Comparison of ENCODE assay signal across 8 cellular contexts in the genomic region with DNA sequence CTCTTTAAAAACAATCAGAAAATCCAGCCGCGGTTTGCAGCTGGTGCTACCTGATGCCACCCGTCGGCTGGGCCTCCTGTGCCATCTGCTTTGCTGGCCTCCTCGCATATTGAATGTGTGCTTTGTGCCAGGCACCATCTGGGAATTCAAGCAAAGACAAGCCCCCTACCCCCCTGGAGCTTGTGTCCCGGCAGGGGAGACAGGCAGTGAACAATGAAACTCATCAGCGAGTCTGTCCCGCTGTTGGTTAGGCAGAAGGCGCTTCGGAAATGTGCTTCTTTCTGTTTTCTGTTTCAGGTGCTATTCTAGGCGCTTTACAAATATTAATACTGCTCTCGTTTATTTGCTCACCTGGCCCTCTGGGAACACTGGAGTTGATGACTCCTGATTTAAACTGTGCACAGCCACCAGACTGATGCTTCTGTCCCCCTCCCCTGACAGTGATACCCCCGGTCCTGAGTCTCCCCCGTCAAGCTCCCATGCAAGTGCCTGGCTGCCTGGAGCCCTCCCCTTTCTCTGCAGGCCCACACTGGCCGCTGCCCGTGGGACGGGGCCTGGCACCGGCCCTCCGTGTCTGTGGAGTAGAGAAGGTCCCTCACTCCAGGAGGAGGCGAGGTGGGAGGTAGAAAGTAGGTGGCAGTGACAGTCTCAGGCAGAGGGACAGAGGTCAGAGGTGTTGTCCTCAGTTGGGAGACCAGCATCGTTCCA.
DNase-seq lines count a peak whose midpoint lies in the region; ATAC-seq, FAIRE-seq and TF ChIP-seq lines count a peak whose summit lies in the region.

No MANE protein-coding gene starts in this region.

- H3K4me1 ChIP-seq in BLaER1 (peaks cover 74% of the 10 kb centered on the region), GM12878 (ENCODE audit: control insufficient read depth, insufficient read depth, low read length) (peaks cover 18% of the 10 kb centered on the region)

- TF ChIP-seq POLR2A in GM12878 (IDR thresholded peaks at IDR 0.05; ENCODE audit: low read depth, low read length) = no peak

- CTCF ChIA-PET in GM12878 (lab: Yijun Ruan, JAX) = no interaction called here

- no peak for TF ChIP-seq EP300 in GM12878 (IDR thresholded peaks at IDR 0.05; ENCODE audit: borderline replicate concordance in 1 of 2, control insufficient read depth in 1 of 2, low read depth in 2 of 2, low read length in 2 of 2)

- H4K20me1 ChIP-seq in BLaER1 (peaks cover 97% of the 10 kb centered on the region), GM12878 (ENCODE audit: control insufficient read depth, insufficient read depth) (no peaks in the 10 kb centered on the region)

- intact Hi-C loops in GM12878 (cut with micrococcal nuclease; ENCODE audit: unreplicated experiment) = no loop called here

- H3K27me3 ChIP-seq in BLaER1 (no peaks in the 10 kb centered on the region), GM12878 (replicated peaks in 1 of 2; ENCODE audit: control insufficient read depth in 2 of 2, insufficient read depth in 2 of 2, low read length in 1 of 2) (no peaks in the 10 kb centered on the region), WERI-Rb-1 (ENCODE audit: insufficient read depth, low read depth, severe bottlenecking) (no peaks in the 10 kb centered on the region)

- BruUV-seq in GM12878 (replicated peaks; lab: Mats Ljungman, UMichigan) = no TSS peak

- H3K36me3 ChIP-seq in BLaER1 = peaks cover 58% of the 10 kb centered on the region
- H3K36me3 ChIP-seq in GM12878 (ENCODE audit: control insufficient read depth in 2 of 2, insufficient read depth in 2 of 2, low read length in 1 of 2) = peaks cover 10 to 19% of the 10 kb centered on the region in 2 experiments; a peak in 3 of 4 replicates
- no peaks in the 10 kb centered on the region for H3K36me3 ChIP-seq in WERI-Rb-1

- SMC1A ChIA-PET in GM12878 (lab: Charles Lee; ENCODE audit: uncharacterized antibody, unreplicated experiment) = no interaction called here

- TF ChIP-seq RAD21 in GM12878 (IDR thresholded peaks at IDR 0.05; ENCODE audit: insufficient read depth, low read depth, low read length) = no peak

- peak in 2 of 3 experiments; percentile 89 to 97 for DNase-seq in NCI-H1417 (lab: John Stamatoyannopoulos, UW)
- no peak for DNase-seq in GM12878 (ENCODE audit: low read depth, low spot score)
- no peak for DNase-seq in WERI-Rb-1
- DNase-seq in effector CD4-positive, alpha-beta T cell = no peak

- peak overlapping the region; percentile 91 for H3K27ac ChIP-seq in BLaER1
- H3K27ac ChIP-seq in GM12878 (ENCODE audit: control insufficient read depth, insufficient read depth) = peak overlapping the region; percentile 54
- H3K27ac ChIP-seq in WERI-Rb-1 = no peak overlapping the region

- FAIRE-seq in GM12878 (lab: Jason Lieb, UNC) = peak; percentile 27

- H3K9me3 ChIP-seq in BLaER1 (no peaks in the 10 kb centered on the region), GM12878 (replicated peaks; ENCODE audit: control insufficient read depth, insufficient read depth, low read length) (no peaks in the 10 kb centered on the region), WERI-Rb-1 (ENCODE audit: severe bottlenecking) (no peaks in the 10 kb centered on the region)

- in situ Hi-C loops in GM12878 (cut with MboI) = no loop called here

- RAD21 ChIA-PET in GM12878 (lab: Charles Lee; ENCODE audit: unreplicated experiment) = no interaction called here

- H2AFZ ChIP-seq in GM12878 (ENCODE audit: control insufficient read depth, low read depth, low read length) = no peak overlapping the region

- TF ChIP-seq CTCF in GM12878 (IDR thresholded peaks at IDR 0.05 in 2 of 3, conservative IDR thresholded peaks at IDR 0.05 in 1 of 3; ENCODE audit: control insufficient read depth in 2 of 3, extremely low read depth in 1 of 3, insufficient read depth in 1 of 3, low read depth in 3 of 3, low read length in 3 of 3) (no peak), WERI-Rb-1 (IDR thresholded peaks at IDR 0.05; ENCODE audit: low read depth, low read length) (no peak)

- H3K9ac ChIP-seq in BLaER1 = peak overlapping the region; percentile 80; the same call in 1 of the 2 replicates
- H3K9ac ChIP-seq in GM12878 (ENCODE audit: control insufficient read depth, insufficient read depth, low read length) = no peak overlapping the region

- H3K4me2 ChIP-seq in BLaER1 (peak overlapping the region; percentile 96), GM12878 (ENCODE audit: control insufficient read depth, insufficient read depth) (peak overlapping the region; percentile 47; the same call in 1 of the 2 replicates)

- no peaks in the 10 kb centered on the region for H3K79me2 ChIP-seq in GM12878 (ENCODE audit: control insufficient read depth, insufficient read depth, low read length)

- POLR2A ChIA-PET in GM12878 (lab: Charles Lee) = interaction anchor here (0.6 kb wide), 1 partner anchor 128 kb away, joined by 3 read pairs; no protein-coding TSS in a partner anchor

- H3K4me3 ChIP-seq in BLaER1 = peak overlapping the region; percentile 55
- H3K4me3 ChIP-seq in GM12878 = no peak overlapping the region
- no peak overlapping the region for H3K4me3 ChIP-seq in WERI-Rb-1 (ENCODE audit: low read depth, low read length)

- peak; percentile 64 for ATAC-seq in GM19351 (IDR thresholded peaks at IDR 0.05; ENCODE audit: unreplicated experiment)
- peak; percentile 34; the same call in 2 of the 3 replicates for ATAC-seq in GM12878
- no peak for ATAC-seq in HG03135 (IDR thresholded peaks at IDR 0.05; ENCODE audit: unreplicated experiment)
- ATAC-seq in HG03039 (IDR thresholded peaks at IDR 0.05; ENCODE audit: unreplicated experiment) = no peak

- whole genome bisulfite sequencing in GM12878 (ENCODE audit: insufficient coverage, insufficient replicate concordance, low lambda C conversion rate, missing lambda C conversion rate) = 42% methylated on average over 20 of the region's 21 CpGs

TF ChIP-seq in GM12878, 131 proteins besides CTCF, POLR2A, EP300 and RAD21:
- no peak for TF ChIP-seq CEBPB (IDR thresholded peaks at IDR 0.05; ENCODE audit: borderline replicate concordance in 1 of 2, low read depth in 2 of 2, low read length in 2 of 2)
- TF ChIP-seq RUNX3 (IDR thresholded peaks at IDR 0.05; ENCODE audit: low read length) = peak; percentile 24; the same call in 1 of the 2 replicates
- TF ChIP-seq MEF2A (IDR thresholded peaks at IDR 0.05; ENCODE audit: insufficient read depth, low read depth, low read length) = peak; percentile 41; the same call in 1 of the 2 replicates
- TF ChIP-seq, protein P1, sequence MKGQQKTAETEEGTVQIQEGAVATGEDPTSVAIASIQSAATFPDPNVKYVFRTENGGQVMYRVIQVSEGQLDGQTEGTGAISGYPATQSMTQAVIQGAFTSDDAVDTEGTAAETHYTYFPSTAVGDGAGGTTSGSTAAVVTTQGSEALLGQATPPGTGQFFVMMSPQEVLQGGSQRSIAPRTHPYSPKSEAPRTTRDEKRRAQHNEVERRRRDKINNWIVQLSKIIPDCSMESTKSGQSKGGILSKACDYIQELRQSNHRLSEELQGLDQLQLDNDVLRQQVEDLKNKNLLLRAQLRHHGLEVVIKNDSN (IDR thresholded peaks at IDR 0.05; ENCODE audit: borderline replicate concordance, extremely low read length, insufficient read depth, low read depth, low read length) = no peak
- TF ChIP-seq ZSCAN29 (IDR thresholded peaks at IDR 0.05) = no peak
- no peak for TF ChIP-seq BRCA1 (IDR thresholded peaks at IDR 0.05; ENCODE audit: low read depth, low read length)

Comparison
In these comparisons a context has a peak if more than half of its experiments do, and no peak if none do; other contexts are left out.
1. ATAC-seq: peak in GM19351 (single experiment) and GM12878 (single experiment); none in HG03135 (single experiment) and HG03039 (single experiment).
2. DNase-seq: peak in NCI-H1417 (2 of 3); none in GM12878 (single experiment), WERI-Rb-1 (single experiment) and effector CD4-positive, alpha-beta T cell (single experiment).